ENCODE assay signal across 11 cellular contexts in the genomic region with DNA sequence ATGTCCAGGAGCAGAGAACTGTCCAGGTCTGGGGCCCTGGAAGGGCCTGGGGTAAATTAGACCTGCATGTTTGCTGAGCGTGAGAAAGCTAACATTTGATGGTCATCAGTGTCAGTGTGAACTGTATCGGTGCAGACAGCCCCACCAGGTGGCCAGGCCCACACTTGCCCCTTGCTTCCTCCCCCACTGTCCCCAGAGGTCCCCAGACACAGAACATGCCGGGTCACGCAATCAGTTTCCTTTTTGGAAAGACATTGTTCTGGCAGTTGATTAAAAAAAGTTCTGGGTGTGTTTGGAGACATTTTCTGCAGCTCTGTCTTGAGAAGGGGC. TPM values are rescaled to one million over a fixed set of nuclear protein-coding genes. Genes with fewer than 3 reads are reported as not detected.
A peak's percentile ranks its signal among the peaks of the same experiment; 100 is the strongest.
DNase-seq lines count a peak whose midpoint lies in the region; ATAC-seq and TF ChIP-seq lines count a peak whose summit lies in the region.
"Had no signal": no experiment of that assay in that cellular context is flagged by ENCODE, and none has a peak within 500 bp of the region (broad histone marks: within the 10 kb centered on the region; RNA-seq: fewer than 3 reads in every experiment).

No MANE protein-coding gene starts in this region.

- H3K27ac ChIP-seq in heart right ventricle (no peak overlapping the region), upper lobe of right lung (peak overlapping the region; percentile 66)
- H3K27ac ChIP-seq: parathyroid adenoma had no signal

- peak overlapping the region; percentile 44 for H3K4me3 Mint-ChIP-seq in activated naive CD8-positive, alpha-beta T cell
- no peak overlapping the region for H3K4me3 Mint-ChIP-seq in activated naive CD8-positive, alpha-beta T cell treated with anti-CD3 and anti-CD28 coated beads, Interleukin-2, amount 50 U/mL, for 24 hours
- peak overlapping the region in 1 of 2 donors; percentile 40 for H3K4me3 Mint-ChIP-seq in CD14-positive monocyte

- ATAC-seq in activated naive CD8-positive, alpha-beta T cell treated with anti-CD3 and anti-CD28 coated beads, Interleukin-2, amount 50 U/mL, for 24 hours = no peak
- ATAC-seq in heart right ventricle (no peak), upper lobe of right lung (no peak), GM21381 (IDR thresholded peaks at IDR 0.05; ENCODE audit: unreplicated experiment) (no peak)

- H3K27me3 ChIP-seq in heart right ventricle (peaks cover 0 to 67% (median 28%) of the 10 kb centered on the region in 7 donors), upper lobe of right lung (peaks cover 36% of the 10 kb centered on the region)

- H3K9me3 Mint-ChIP-seq in activated naive CD8-positive, alpha-beta T cell (ENCODE audit: low read depth) = no peaks in the 10 kb centered on the region
- H3K9me3 Mint-ChIP-seq in activated naive CD8-positive, alpha-beta T cell treated with anti-CD3 and anti-CD28 coated beads, Interleukin-2, amount 50 U/mL, for 24 hours = no peaks in the 10 kb centered on the region
- peaks cover 0 to 14% (median 4%) of the 10 kb centered on the region in 7 donors for H3K9me3 Mint-ChIP-seq in CD14-positive monocyte

- peaks cover 11% of the 10 kb centered on the region for H3K4me1 Mint-ChIP-seq in activated naive CD8-positive, alpha-beta T cell (ENCODE audit: low read depth)
- peaks cover 10% of the 10 kb centered on the region for H3K4me1 Mint-ChIP-seq in activated naive CD8-positive, alpha-beta T cell treated with anti-CD3 and anti-CD28 coated beads, Interleukin-2, amount 50 U/mL, for 24 hours
- H3K4me1 Mint-ChIP-seq in CD14-positive monocyte = no peaks in the 10 kb centered on the region

- TF ChIP-seq CTCF in heart right ventricle (IDR thresholded peaks at IDR 0.05) (peak in 6 of 9 donors; percentile 15 to 36 (median 23)), upper lobe of right lung (IDR thresholded peaks at IDR 0.05) (no peak), CD14-positive monocyte (IDR thresholded peaks at IDR 0.05) (no peak)

- H3K4me1 ChIP-seq in heart right ventricle (peaks cover 12 to 41% (median 27%) of the 10 kb centered on the region in 9 donors), upper lobe of right lung (peaks cover 14% of the 10 kb centered on the region)
- H3K4me1 ChIP-seq: parathyroid adenoma had no signal

- H3K27me3 Mint-ChIP-seq in activated naive CD8-positive, alpha-beta T cell = peaks cover 22% of the 10 kb centered on the region
- H3K27me3 Mint-ChIP-seq in activated naive CD8-positive, alpha-beta T cell treated with anti-CD3 and anti-CD28 coated beads, Interleukin-2, amount 50 U/mL, for 24 hours = peaks cover 44% of the 10 kb centered on the region
- H3K27me3 Mint-ChIP-seq in CD14-positive monocyte (ENCODE audit: low read depth in 3 of 3) = peaks cover 46 to 66% (median 57%) of the 10 kb centered on the region in 3 donors

- intact Hi-C loops in heart right ventricle (cut with DNase I) = loop anchor here in 1 of 10 donors (10.0 kb wide), 1 partner anchor 135 kb away; no protein-coding TSS in a partner anchor
- intact Hi-C loops in upper lobe of right lung (cut with DNase I) = no loop called here
- intact Hi-C loops in CD14-positive monocyte (cut with micrococcal nuclease) = no loop called here

- no peaks in the 10 kb centered on the region for H3K9me3 ChIP-seq in heart right ventricle
- no peaks in the 10 kb centered on the region for H3K9me3 ChIP-seq in upper lobe of right lung

- no peak overlapping the region for H3K27ac Mint-ChIP-seq in activated naive CD8-positive, alpha-beta T cell
- H3K27ac Mint-ChIP-seq in activated naive CD8-positive, alpha-beta T cell treated with anti-CD3 and anti-CD28 coated beads, Interleukin-2, amount 50 U/mL, for 24 hours = no peak overlapping the region
- H3K27ac Mint-ChIP-seq in CD14-positive monocyte = no peak overlapping the region

- H3K36me3 ChIP-seq in heart right ventricle = no peaks in the 10 kb centered on the region
- no peaks in the 10 kb centered on the region for H3K36me3 ChIP-seq in upper lobe of right lung

- peak overlapping the region in 8 of 10 donors; percentile 46 to 61 (median 56) for H3K4me3 ChIP-seq in heart right ventricle
- peak overlapping the region; percentile 43 for H3K4me3 ChIP-seq in upper lobe of right lung

- DNase-seq in activated naive CD8-positive, alpha-beta T cell treated with anti-CD3 and anti-CD28 coated beads, Interleukin-2, amount 50 U/mL, for 24 hours = no peak
- peak; percentile 80 for DNase-seq in OCI-M1 (lab: John Stamatoyannopoulos, UW)
- DNase-seq in heart right ventricle = no peak
- no peak for DNase-seq in upper lobe of right lung
- DNase-seq in CD14-positive monocyte (ENCODE audit: low spot score) = no peak
- no peak for DNase-seq in NCI-H446 (lab: John Stamatoyannopoulos, UW)
- DNase-seq: amniotic stem cell, NCI-H1930 had no signal

- 39 to 44% methylated on average over 4 of the region's 4 CpGs for WGBS in heart right ventricle, 2 donors

- no peaks in the 10 kb centered on the region for H3K36me3 Mint-ChIP-seq in activated naive CD8-positive, alpha-beta T cell
- H3K36me3 Mint-ChIP-seq in activated naive CD8-positive, alpha-beta T cell treated with anti-CD3 and anti-CD28 coated beads, Interleukin-2, amount 50 U/mL, for 24 hours (ENCODE audit: low read depth) = no peaks in the 10 kb centered on the region
- no peaks in the 10 kb centered on the region for H3K36me3 Mint-ChIP-seq in CD14-positive monocyte

RNA-seq across cellular contexts. Expression of a gene that starts 1.5 kb away (rescaled TPM):
- total RNA-seq in heart right ventricle (1 to 10 TPM in 7 of 10 donors, under 1 TPM in 3; 0.31 to 4.5 (median 1.5) TPM), upper lobe of right lung (64.4 TPM)
- polyA plus RNA-seq in heart right ventricle (10 to 100 TPM in 1 of 2 donors, 1 to 10 TPM in 1; 5.3 to 12.7 TPM), CD14-positive monocyte (not detected)

Comparison
In these comparisons a context has a peak if more than half of its experiments do, and no peak if none do; other contexts are left out.
1. CTCF ChIP-seq: peak in heart right ventricle (6 of 9); none in upper lobe of right lung (single experiment) and CD14-positive monocyte (single experiment).
2. RNA of a gene that starts 1.5 kb away (total RNA-seq): 64.4 TPM in upper lobe of right lung (single experiment); 0.31 to 4.5 TPM in heart right ventricle; every median in the first group is over 10 times any median in the second.